ENCODE assay signal across 32 cellular contexts in the genomic region with DNA sequence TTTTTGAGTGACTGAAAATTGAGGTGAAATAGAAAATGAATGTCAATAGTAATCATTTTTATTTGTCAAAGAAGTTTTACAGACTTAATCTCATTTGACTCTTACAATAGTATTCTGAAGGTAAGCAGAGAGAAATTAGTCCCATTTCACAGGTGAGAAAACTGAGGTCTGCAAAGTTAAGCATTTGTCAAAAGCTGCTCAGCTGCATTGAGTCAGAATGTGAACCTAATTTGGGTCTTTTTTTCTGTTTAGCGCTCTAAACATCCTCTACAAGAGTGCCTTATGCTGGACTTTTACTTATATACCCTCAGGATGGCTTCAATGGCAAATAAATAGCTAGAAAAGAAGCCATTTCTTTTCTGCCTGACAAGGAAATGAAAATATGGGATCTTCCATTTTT.
A peak's percentile ranks its signal among the peaks of the same experiment; 100 is the strongest.
DNase-seq lines count a peak whose midpoint lies in the region; ATAC-seq, FAIRE-seq and TF ChIP-seq lines count a peak whose summit lies in the region.
"Had no signal": no experiment of that assay in that cellular context is flagged by ENCODE, and none has a peak within 500 bp of the region (broad histone marks: within the 10 kb centered on the region; RNA-seq: fewer than 3 reads in every experiment).

No MANE protein-coding gene starts in this region.

- H3K56ac ChIP-seq in H1 (replicated peaks; ENCODE audit: insufficient read length, low read depth, low read length): no peak overlapping the region

- peaks cover 7 to 48% of the 10 kb centered on the region in 2 experiments for H3K36me3 ChIP-seq in HepG2 (replicated peaks in 1 of 2; ENCODE audit: control insufficient read depth in 1 of 2, insufficient read depth in 2 of 2, low read length in 2 of 2)
- H3K36me3 ChIP-seq in right lobe of liver: no peaks in the 10 kb centered on the region
- no peaks in the 10 kb centered on the region for H3K36me3 ChIP-seq in K562 (ENCODE audit: control insufficient read depth, insufficient read depth, low read length)
- no peaks in the 10 kb centered on the region for H3K36me3 ChIP-seq in H1 (ENCODE audit: control insufficient read depth in 2 of 4, insufficient read depth in 4 of 4, low read length in 3 of 4)
- H3K36me3 ChIP-seq: BE2C; BLaER1; BLaER1 treated with 17β-estradiol and CSF1 and Interleukin-3, amounts not matched to agents 10 nM and 100 nM had no signal

- H3K79me2 ChIP-seq in HepG2 (ENCODE audit: insufficient read depth, low read length) (no peaks in the 10 kb centered on the region), K562 (ENCODE audit: control insufficient read depth, insufficient read depth, low read length) (no peaks in the 10 kb centered on the region), H1 (ENCODE audit: control insufficient read depth in 1 of 2, insufficient read depth in 2 of 2, low read length in 2 of 2) (no peaks in the 10 kb centered on the region)

- ATAC-seq in HepG2 (no peak), right lobe of liver (no peak), K562 (no peak), HG03196 (IDR thresholded peaks at IDR 0.05; ENCODE audit: unreplicated experiment) (no peak)
- ATAC-seq: A549; CD8-positive, alpha-beta T cell had no signal

- no peak overlapping the region for H2BK15ac ChIP-seq in H1 (ENCODE audit: low read length)

- H2BK20ac ChIP-seq in H1 (ENCODE audit: low read length): no peak overlapping the region

- H3K14ac ChIP-seq in H1 (ENCODE audit: insufficient read length): no peak overlapping the region

- TF ChIP-seq POLR2A in HepG2 (IDR thresholded peaks at IDR 0.05; ENCODE audit: insufficient read depth in 1 of 2, low read depth in 2 of 2, low read length in 2 of 2) (no peak), right lobe of liver (IDR thresholded peaks at IDR 0.05) (no peak), K562 (conservative IDR thresholded peaks at IDR 0.05) (no peak), H1 (IDR thresholded peaks at IDR 0.05; ENCODE audit: control extremely low read depth in 1 of 2, low read depth in 2 of 2, low read length in 2 of 2) (no peak)

- 96% methylated on average over 1 of the region's 1 CpG for WGBS in HepG2 (ENCODE audit: low lambda C conversion rate)
- WGBS in right lobe of liver (ENCODE audit: insufficient coverage, low coverage, low lambda C conversion rate, missing lambda C conversion rate): 75% methylated on average over 1 of the region's 1 CpG
- WGBS in K562 (ENCODE audit: insufficient coverage, low coverage, missing lambda C conversion rate): 0% methylated on average over 1 of the region's 1 CpG
- WGBS in H1 (ENCODE audit: extremely low coverage in 1 of 2, insufficient coverage in 1 of 2, insufficient read length in 1 of 2, insufficient replicate concordance in 2 of 2, low coverage in 1 of 2, low lambda C conversion rate in 2 of 2, missing lambda C conversion rate in 1 of 2), 2 experiments: 81% methylated on average over 1 of the region's 1 CpG; no CpG with 5 or more reads in 1 of the 2 experiments

- no peak overlapping the region for H3K18ac ChIP-seq in H1 (ENCODE audit: extremely low read depth, low read length)

- CTCF ChIA-PET in HepG2 (lab: Yijun Ruan, JAX; ENCODE audit: low intra/inter-chr PET ratio, low total read pairs): no interaction called here
- CTCF ChIA-PET in K562 (lab: Yijun Ruan, JAX; ENCODE audit: low intra/inter-chr PET ratio): no interaction called here
- CTCF ChIA-PET in H1 (lab: Charles Lee; ENCODE audit: partially characterized antibody): interaction anchor here (3.7 kb wide), 1 partner anchor 12 kb away, joined by 22 read pairs; no protein-coding TSS in a partner anchor

- no peak overlapping the region for H3K9ac ChIP-seq in HepG2 (ENCODE audit: insufficient read depth, low read depth, low read length)
- no peak overlapping the region for H3K9ac ChIP-seq in K562 (ENCODE audit: insufficient read depth in 1 of 2, low read depth in 2 of 2, low read length in 2 of 2)
- no peak overlapping the region for H3K9ac ChIP-seq in H1 (replicated peaks in 1 of 4; ENCODE audit: extremely low read depth in 1 of 4, low read depth in 3 of 4, low read length in 3 of 4)
- H3K9ac ChIP-seq: BLaER1; BLaER1 treated with 17β-estradiol and CSF1 and Interleukin-3, amounts not matched to agents 10 nM and 100 nM had no signal

- TF ChIP-seq CTCF in HepG2 (CRISPR knock-in tag; IDR thresholded peaks at IDR 0.05) (no peak), right lobe of liver (IDR thresholded peaks at IDR 0.05) (no peak), K562 (IDR thresholded peaks at IDR 0.05 in 2 of 3, conservative IDR thresholded peaks at IDR 0.05 in 1 of 3; ENCODE audit: insufficient read depth in 2 of 3, low read depth in 1 of 3, low read length in 3 of 3) (no peak), H1 (IDR thresholded peaks at IDR 0.05; ENCODE audit: control extremely low read depth in 1 of 3, insufficient read depth in 1 of 3, low read depth in 1 of 3, low read length in 3 of 3) (no peak)

- FAIRE-seq in HepG2 (lab: Jason Lieb, UNC): no peak
- no peak for FAIRE-seq in K562 (lab: Jason Lieb, UNC)
- FAIRE-seq in H1 (lab: Jason Lieb, UNC): peak; percentile 13
- FAIRE-seq: A204.1, A549 had no signal

- in situ Hi-C loops in HepG2 (cut with HindIII; ENCODE audit: extremely low pct_ligation_motif_present, low pct_unique_long_range_greater_than_20kb) (no loop called here), K562 (cut with MboI) (no loop called here)

- no peak overlapping the region for H4K8ac ChIP-seq in H1 (ENCODE audit: extremely low read depth, insufficient read depth, low read length)

- POLR2A ChIA-PET in HepG2 (lab: Yijun Ruan, JAX) (no interaction called here), K562 (lab: Yijun Ruan, JAX) (interaction anchor here (0.6 to 1.4 kb wide), 3 partner anchors 10 to 1476 kb away, joined by 3 to 4 read pairs (median 3); no protein-coding TSS in a partner anchor), H1 (lab: Charles Lee; ENCODE audit: partially characterized antibody) (interaction anchor here (0.8 kb wide), 1 partner anchor 542 kb away, joined by 3 read pairs; no protein-coding TSS in a partner anchor)

- H3K9me3 ChIP-seq in HepG2 (ENCODE audit: low read length) (no peaks in the 10 kb centered on the region), right lobe of liver (no peaks in the 10 kb centered on the region), K562 (replicated peaks; ENCODE audit: control insufficient read depth, insufficient read depth, low read depth, low read length) (no peaks in the 10 kb centered on the region), H1 (ENCODE audit: insufficient read depth in 2 of 2, low read depth in 1 of 2, low read length in 1 of 2) (no peaks in the 10 kb centered on the region)
- H3K9me3 ChIP-seq: A549; BE2C; BLaER1; BLaER1 treated with 17β-estradiol and CSF1 and Interleukin-3, amounts not matched to agents 10 nM and 100 nM; Caco-2 had no signal

- BruUV-seq in HepG2 (replicated peaks; lab: Mats Ljungman, UMichigan) (no TSS peak), K562 (replicated peaks; lab: Mats Ljungman, UMichigan) (no TSS peak)

- DNase-seq in HepG2 (ENCODE audit: low spot score) (no peak), right lobe of liver (no peak), K562 (ENCODE audit: extremely low read depth in 1 of 4, low spot score in 3 of 4) (no peak), H1 (ENCODE audit: low read depth in 1 of 2, low spot score in 2 of 2) (no peak), dedifferentiated amniotic fluid mesenchymal stem cell (ENCODE audit: extremely low spot score) (no peak)
- DNase-seq: 8988T; ACHN; AML-193; BE2C; C1 segment of cervical spinal cord; Caco-2; Calu3; CD4-positive, alpha-beta memory T cell; CD4-positive, alpha-beta T cell; CD4-positive, CD25-positive, alpha-beta regulatory T cell; CD8-positive, alpha-beta memory T cell; CD8-positive, alpha-beta T cell; COR-L47; DMS 273 treated with DMSO at 0.1 percent for 48 hours; DMS153; DMS53; DMS79; DMS79 treated with DMSO at 0.1 percent for 48 hours; DND-41; EL had no signal

- H2AFZ ChIP-seq in HepG2 (ENCODE audit: low read length) (no peak overlapping the region), K562 (ENCODE audit: low read depth, low read length) (no peak overlapping the region), H1 (ENCODE audit: low read length) (no peak overlapping the region)

- no peak overlapping the region for H3K23ac ChIP-seq in H1 (ENCODE audit: insufficient read length)

- H3K27me3 ChIP-seq in HepG2 (ENCODE audit: control insufficient read depth in 1 of 2, insufficient read depth in 2 of 2, low read length in 2 of 2) (no peaks in the 10 kb centered on the region), right lobe of liver (no peaks in the 10 kb centered on the region), K562 (ENCODE audit: control insufficient read depth in 2 of 2, insufficient read depth in 2 of 2, low read length in 2 of 2) (peaks cover 0 to 4% of the 10 kb centered on the region in 2 experiments; a peak in 1 of 5 replicates), H1 (replicated peaks in 1 of 4; ENCODE audit: control insufficient read depth in 3 of 4, extremely low read depth in 1 of 4, insufficient read depth in 3 of 4, low read length in 3 of 4) (no peaks in the 10 kb centered on the region)
- H3K27me3 ChIP-seq: BE2C; BLaER1; BLaER1 treated with 17β-estradiol and CSF1 and Interleukin-3, amounts not matched to agents 10 nM and 100 nM had no signal

- no peak overlapping the region for H2BK12ac ChIP-seq in H1 (ENCODE audit: low read depth, low read length)

- H4K91ac ChIP-seq in H1 (replicated peaks; ENCODE audit: insufficient read length, low read length): no peak overlapping the region

- H3K4me1 ChIP-seq in HepG2 (ENCODE audit: insufficient read depth, low read length) (no peaks in the 10 kb centered on the region), right lobe of liver (no peaks in the 10 kb centered on the region), K562 (replicated peaks in 1 of 2; ENCODE audit: control insufficient read depth in 2 of 2, insufficient read depth in 2 of 2, low read length in 2 of 2) (no peaks in the 10 kb centered on the region), H1 (replicated peaks in 1 of 4; ENCODE audit: control insufficient read depth in 3 of 4, insufficient read depth in 4 of 4, low read length in 3 of 4) (no peaks in the 10 kb centered on the region)
- H3K4me1 ChIP-seq: A549; BE2C; BLaER1; BLaER1 treated with 17β-estradiol and CSF1 and Interleukin-3, amounts not matched to agents 10 nM and 100 nM; Caco-2 had no signal

- H4K5ac ChIP-seq in H1 (ENCODE audit: insufficient read length, low read depth, low read length): no peak overlapping the region

- H3K79me1 ChIP-seq in H1 (ENCODE audit: low read depth, low read length): no peaks in the 10 kb centered on the region

- H3K4me3 ChIP-seq in HepG2 (replicated peaks in 1 of 3; ENCODE audit: insufficient read depth in 1 of 3, low read depth in 2 of 3, low read length in 3 of 3) (no peak overlapping the region), right lobe of liver (no peak overlapping the region), K562 (no peak overlapping the region), H1 (ENCODE audit: extremely low read depth in 1 of 4, insufficient read depth in 2 of 4, low read depth in 3 of 4, low read length in 4 of 4) (no peak overlapping the region)
- H3K4me3 ChIP-seq: A549; BLaER1; BLaER1 treated with 17β-estradiol and CSF1 and Interleukin-3, amounts not matched to agents 10 nM and 100 nM had no signal

- H2BK5ac ChIP-seq in H1 (ENCODE audit: low read depth, low read length): no peak overlapping the region

- H2BK120ac ChIP-seq in H1 (replicated peaks; ENCODE audit: low read depth, low read length): no peak overlapping the region

- H3K4ac ChIP-seq in H1 (replicated peaks; ENCODE audit: insufficient read length, low read depth, low read length): no peak overlapping the region

- no peak overlapping the region for H2AK5ac ChIP-seq in H1 (ENCODE audit: low read depth, low read length)

- TF ChIP-seq EP300 in HepG2 (IDR thresholded peaks at IDR 0.05; ENCODE audit: low read depth in 2 of 2, low read length in 2 of 2) (no peak), HepG2 (CRISPR knock-in tag; IDR thresholded peaks at IDR 0.05; ENCODE audit: borderline replicate concordance) (no peak), K562 (IDR thresholded peaks at IDR 0.05; ENCODE audit: low read length) (no peak), H1 (IDR thresholded peaks at IDR 0.05; ENCODE audit: borderline replicate concordance in 1 of 2, low read depth in 2 of 2, low read length in 2 of 2) (no peak)

- H3K27ac ChIP-seq in HepG2 (ENCODE audit: extremely low read length, insufficient read depth, low read length) (no peak overlapping the region), right lobe of liver (no peak overlapping the region), K562 (ENCODE audit: extremely low read depth, low read depth, low read length) (no peak overlapping the region), H1 (ENCODE audit: low read depth, low read length) (no peak overlapping the region)
- H3K27ac ChIP-seq: 22Rv1; A549; BLaER1; BLaER1 treated with 17β-estradiol and CSF1 and Interleukin-3, amounts not matched to agents 10 nM and 100 nM; C4-2B had no signal

- no peaks in the 10 kb centered on the region for H3K9me1 ChIP-seq in K562 (ENCODE audit: control insufficient read depth, insufficient read depth, low read length)

- intact Hi-C loops in HepG2 (cut with micrococcal nuclease; ENCODE audit: unreplicated experiment) (no loop called here), right lobe of liver (cut with DNase I) (no loop called here), K562 (cut with micrococcal nuclease) (no loop called here)

- H4K20me1 ChIP-seq in HepG2 (ENCODE audit: insufficient read depth, low read length) (no peaks in the 10 kb centered on the region), K562 (replicated peaks; ENCODE audit: control insufficient read depth, insufficient read depth, low read length) (no peaks in the 10 kb centered on the region), H1 (replicated peaks in 1 of 2; ENCODE audit: control insufficient read depth in 1 of 2, insufficient read depth in 2 of 2, low read length in 2 of 2) (no peaks in the 10 kb centered on the region)
- H4K20me1 ChIP-seq: BLaER1; BLaER1 treated with 17β-estradiol and CSF1 and Interleukin-3, amounts not matched to agents 10 nM and 100 nM had no signal

- no peak overlapping the region for H3K4me2 ChIP-seq in HepG2 (ENCODE audit: low read depth, low read length)
- H3K4me2 ChIP-seq in K562 (ENCODE audit: insufficient read depth, low read length): no peak overlapping the region
- no peak overlapping the region for H3K4me2 ChIP-seq in H1 (ENCODE audit: insufficient read depth in 1 of 2, low read depth in 2 of 2, low read length in 2 of 2)
- H3K4me2 ChIP-seq: A549; BLaER1; BLaER1 treated with 17β-estradiol and CSF1 and Interleukin-3, amounts not matched to agents 10 nM and 100 nM had no signal

- no peak for TF ChIP-seq RAD21 in HepG2 (CRISPR knock-in tag; IDR thresholded peaks at IDR 0.05)
- TF ChIP-seq RAD21 in K562 (CRISPR knock-in tag; conservative IDR thresholded peaks at IDR 0.05 in 1 of 2, IDR thresholded peaks at IDR 0.05 in 1 of 2): no peak
- TF ChIP-seq RAD21 in H1 (IDR thresholded peaks at IDR 0.05 in 1 of 2, conservative IDR thresholded peaks at IDR 0.05 in 1 of 2; ENCODE audit: low read depth in 2 of 2, low read length in 2 of 2): no peak

- H3K23me2 ChIP-seq in H1 (ENCODE audit: low read depth, low read length): no peaks in the 10 kb centered on the region
